ENCODE assay signal across 15 cellular contexts in genomic region chr11:94218372-94218771, GRCh38.
DNase-seq lines count a peak whose midpoint lies in the region; ATAC-seq and TF ChIP-seq lines count a peak whose summit lies in the region.
"Had no signal": no experiment of that assay in that cellular context is flagged by ENCODE, and none has a peak within 500 bp of the region (broad histone marks: within the 10 kb centered on the region; RNA-seq: fewer than 3 reads in every experiment).

No MANE protein-coding gene starts in this region.

- CTCF ChIA-PET in SK-N-SH (lab: Yijun Ruan, JAX): no interaction called here

- H3K9ac ChIP-seq in SK-N-SH (no peak overlapping the region), neural progenitor cell (no peak overlapping the region)

- TF ChIP-seq CTCF in SK-N-SH (IDR thresholded peaks at IDR 0.05) (no peak), neural progenitor cell (IDR thresholded peaks at IDR 0.05) (no peak)

- H3K9me3 Mint-ChIP-seq in neural progenitor cell: peaks cover 9% of the 10 kb centered on the region

- no peak for ATAC-seq in SK-N-SH treated with all-trans-retinoic acid at 6 μM for 48 hours
- ATAC-seq in sciatic nerve: no peak

- H3F3A ChIP-seq in SK-N-SH (replicated peaks; ENCODE audit: insufficient read depth): no peaks in the 10 kb centered on the region
- no peaks in the 10 kb centered on the region for H3F3A ChIP-seq in neural progenitor cell (ENCODE audit: low read depth)

- H3K9me2 ChIP-seq in SK-N-SH: no peaks in the 10 kb centered on the region

- H3K4me3 Mint-ChIP-seq in neural progenitor cell: no peak overlapping the region

- no peak for DNase-seq in SK-N-SH
- DNase-seq in KG1 (lab: John Stamatoyannopoulos, UW): peak; percentile 2
- peak; percentile 8 for DNase-seq in amniotic epithelial cell (ENCODE audit: low read depth)
- peak; percentile 27 for DNase-seq in neural progenitor cell (ENCODE audit: low spot score)
- no peak for DNase-seq in stimulated activated CD4-positive, alpha-beta T cell treated with anti-CD3 and anti-CD28 coated beads, Interleukin-1b, Interleukin-23, amount 100 ng/mL, for 48 hours
- no peak for DNase-seq in stimulated activated CD8-positive, alpha-beta memory T cell treated with anti-CD3 and anti-CD28 coated beads, Interleukin-4, amount 100 ng/mL, for 48 hours
- no peak for DNase-seq in sciatic nerve (ENCODE audit: low spot score)
- DNase-seq: 8988T, C1 segment of cervical spinal cord, GF-D8, NCI-H1092 treated with DMSO at 0.1 percent for 48 hours, NCI-H2081 treated with DMSO at 0.1 percent for 48 hours, NCI-H510A treated with DMSO at 0.1 percent for 48 hours, SHP77 had no signal

- intact Hi-C loops in sciatic nerve (cut with DNase I): no loop called here

- H2AFZ ChIP-seq in SK-N-SH (ENCODE audit: low read depth) (no peak overlapping the region), neural progenitor cell (replicated peaks) (no peak overlapping the region)

- H3K27me3 Mint-ChIP-seq in neural progenitor cell (ENCODE audit: insufficient read depth, low read depth): peaks cover 2% of the 10 kb centered on the region

- H3K79me2 ChIP-seq in SK-N-SH (ENCODE audit: insufficient read depth) (no peaks in the 10 kb centered on the region), neural progenitor cell (ENCODE audit: low read depth) (no peaks in the 10 kb centered on the region)

- no peak for TF ChIP-seq RAD21 in SK-N-SH (IDR thresholded peaks at IDR 0.05; ENCODE audit: low read length)

- H3K36me3 Mint-ChIP-seq in neural progenitor cell: no peaks in the 10 kb centered on the region

- POLR2A ChIA-PET in SK-N-SH (lab: Yijun Ruan, JAX): no interaction called here

- no peaks in the 10 kb centered on the region for H3K36me3 ChIP-seq in SK-N-SH (replicated peaks in 1 of 2; ENCODE audit: control insufficient read depth in 1 of 2, insufficient read depth in 2 of 2, low read length in 1 of 2)
- H3K36me3 ChIP-seq in neural progenitor cell: no peaks in the 10 kb centered on the region

- H3K9me3 ChIP-seq in SK-N-SH (no peaks in the 10 kb centered on the region), neural progenitor cell (ENCODE audit: low read depth) (no peaks in the 10 kb centered on the region)

- H3K27ac ChIP-seq in SK-N-SH (ENCODE audit: low read depth in 2 of 2, low read length in 1 of 2) (no peak overlapping the region), neural progenitor cell (no peak overlapping the region)

- H3K4me3 ChIP-seq in SK-N-SH (ENCODE audit: low read depth in 2 of 2, low read length in 1 of 2) (no peak overlapping the region), neural progenitor cell (no peak overlapping the region)

- H3K27ac Mint-ChIP-seq in neural progenitor cell: no peak overlapping the region

- 27% methylated on average over 2 of the region's 2 CpGs for WGBS in SK-N-SH (ENCODE audit: low lambda C conversion rate)

- no peak for TF ChIP-seq EP300 in SK-N-SH (IDR thresholded peaks at IDR 0.05; ENCODE audit: borderline replicate concordance in 1 of 2, low read depth in 1 of 2, low read length in 1 of 2)

- no peak overlapping the region for H3K4me2 ChIP-seq in SK-N-SH
- no peak overlapping the region for H3K4me2 ChIP-seq in neural progenitor cell

- no peaks in the 10 kb centered on the region for H3K4me1 Mint-ChIP-seq in neural progenitor cell

- no peaks in the 10 kb centered on the region for H3K27me3 ChIP-seq in SK-N-SH (ENCODE audit: insufficient read depth)
- H3K27me3 ChIP-seq in neural progenitor cell: no peaks in the 10 kb centered on the region

- H3K4me1 ChIP-seq in SK-N-SH (ENCODE audit: control insufficient read depth in 1 of 2, insufficient read depth in 2 of 2, low read depth in 1 of 2, low read length in 1 of 2) (no peaks in the 10 kb centered on the region), neural progenitor cell (no peaks in the 10 kb centered on the region)

- H4K20me1 ChIP-seq in SK-N-SH (ENCODE audit: insufficient read depth) (no peaks in the 10 kb centered on the region), neural progenitor cell (ENCODE audit: low read depth) (no peaks in the 10 kb centered on the region)

TF ChIP-seq in SK-N-SH, 30 proteins besides CTCF, POLR2A, EP300 and RAD21:
- no peak for TF ChIP-seq YY1 (IDR thresholded peaks at IDR 0.05; ENCODE audit: low read depth)
- TF ChIP-seq REST (IDR thresholded peaks at IDR 0.05; ENCODE audit: low read depth, low read length): peak; percentile 84; the same call in 1 of the 2 replicates

TF ChIP-seq in SK-N-SH treated with all-trans-retinoic acid at 6 μM for 48 hours, 23 proteins besides CTCF, POLR2A, EP300 and RAD21:
- TF ChIP-seq OSR1 (CRISPR knock-in tag; IDR thresholded peaks at IDR 0.05): no peak
- TF ChIP-seq TOX (CRISPR knock-in tag; IDR thresholded peaks at IDR 0.05; ENCODE audit: borderline replicate concordance): no peak
- no peak for TF ChIP-seq GLIS3 (CRISPR knock-in tag; IDR thresholded peaks at IDR 0.05)
- no peak for TF ChIP-seq PPARA (CRISPR knock-in tag; IDR thresholded peaks at IDR 0.05; ENCODE audit: borderline replicate concordance)
- TF ChIP-seq TCF4 (CRISPR knock-in tag; IDR thresholded peaks at IDR 0.05; ENCODE audit: borderline replicate concordance): no peak
- TF ChIP-seq ZNF70 (CRISPR knock-in tag; IDR thresholded peaks at IDR 0.05): no peak
- TF ChIP-seq CREB5 (CRISPR knock-in tag; IDR thresholded peaks at IDR 0.05; ENCODE audit: low read depth): no peak
- TF ChIP-seq RARB (CRISPR knock-in tag; IDR thresholded peaks at IDR 0.05): no peak

Comparison
In these comparisons a context has a peak if more than half of its experiments do, and no peak if none do; other contexts are left out.
1. DNase-seq: peak in KG1 (single experiment), amniotic epithelial cell (single experiment) and neural progenitor cell (single experiment); none in SK-N-SH (single experiment), stimulated activated CD4-positive, alpha-beta T cell treated with anti-CD3 and anti-CD28 coated beads, Interleukin-1b, Interleukin-23, amount 100 ng/mL, for 48 hours (single experiment), stimulated activated CD8-positive, alpha-beta memory T cell treated with anti-CD3 and anti-CD28 coated beads, Interleukin-4, amount 100 ng/mL, for 48 hours (single experiment) and sciatic nerve (single experiment).